In the genomic region with DNA sequence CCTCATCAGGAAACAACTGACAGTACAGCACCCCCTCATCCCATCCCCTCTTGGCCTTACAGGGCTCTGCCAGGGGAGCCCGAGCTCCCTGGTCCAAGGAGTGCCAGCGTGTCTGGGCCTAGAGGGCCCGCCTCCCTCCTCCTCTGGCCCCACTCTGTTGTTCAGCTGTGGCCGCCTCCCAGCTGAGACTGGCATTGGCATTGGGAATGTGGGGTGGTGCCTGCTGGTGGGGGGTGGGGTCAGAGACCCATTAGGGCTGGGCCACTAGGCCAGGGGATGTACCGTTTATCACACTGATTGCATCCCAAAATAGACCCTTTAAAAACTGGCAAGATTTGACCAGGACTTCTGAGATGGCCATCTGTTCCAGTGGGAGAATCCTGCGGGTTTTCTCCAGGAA, we compare ENCODE assay signal across 8 cellular contexts. TPM values are rescaled to one million over a fixed set of nuclear protein-coding genes. Genes with fewer than 3 reads are reported as not detected.
DNase-seq lines count a peak whose midpoint lies in the region; ATAC-seq and TF ChIP-seq lines count a peak whose summit lies in the region.

No MANE protein-coding gene starts in this region.

- H3K4me1 ChIP-seq in OCI-LY3 (ENCODE audit: low read length) (peaks cover 20% of the 10 kb centered on the region), mucosa of stomach (ENCODE audit: control insufficient read depth, insufficient read depth, low read length) (peaks cover 20% of the 10 kb centered on the region)

- H4K20me1 ChIP-seq in OCI-LY3 (ENCODE audit: insufficient read depth, low read length) = no peaks in the 10 kb centered on the region

- H3K27ac Mint-ChIP-seq in CD14-positive monocyte = peak overlapping the region in 3 of 7 donors; percentile 15 to 79 (median 59)
- peak overlapping the region; percentile 90 to 91 for H3K27ac Mint-ChIP-seq in effector memory CD8-positive, alpha-beta T cell

- intact Hi-C loops in CD14-positive monocyte (cut with micrococcal nuclease) = loop anchor here in 1 of 2 donors (10.0 kb wide), 1 partner anchor 70 kb away; the partner anchor contains the start of gene MAN1C1

- H3K27me3 Mint-ChIP-seq in CD14-positive monocyte (ENCODE audit: low read depth in 3 of 3) = peaks cover 3 to 12% (median 5%) of the 10 kb centered on the region in 3 donors
- no peaks in the 10 kb centered on the region for H3K27me3 Mint-ChIP-seq in effector memory CD8-positive, alpha-beta T cell

- TF ChIP-seq CTCF in CD14-positive monocyte (IDR thresholded peaks at IDR 0.05) = no peak
- no peak for TF ChIP-seq CTCF in OCI-LY3 (IDR thresholded peaks at IDR 0.05; ENCODE audit: low read depth, low read length)
- no peak for TF ChIP-seq CTCF in omental fat pad (IDR thresholded peaks at IDR 0.05)

- ATAC-seq in effector memory CD8-positive, alpha-beta T cell (replicated peaks) = no peak
- no peak for ATAC-seq in HG02763 (IDR thresholded peaks at IDR 0.05; ENCODE audit: unreplicated experiment)
- no peak for ATAC-seq in omental fat pad (ENCODE audit: low FRiP score)
- no peak for ATAC-seq in GM21825 (IDR thresholded peaks at IDR 0.05; ENCODE audit: unreplicated experiment)

- peak overlapping the region; percentile 73 to 87 for H3K4me3 Mint-ChIP-seq in CD14-positive monocyte
- peak overlapping the region; percentile 87 to 88 for H3K4me3 Mint-ChIP-seq in effector memory CD8-positive, alpha-beta T cell

- H3K79me2 ChIP-seq in OCI-LY3 (ENCODE audit: low read length) = no peaks in the 10 kb centered on the region

- H3K9ac ChIP-seq in OCI-LY3 (ENCODE audit: low read length) (no peak overlapping the region), mucosa of stomach (ENCODE audit: low read length) (peak overlapping the region; percentile 74)

- no peak overlapping the region for H2AFZ ChIP-seq in OCI-LY3 (ENCODE audit: low read depth, low read length)

- H3K4me3 ChIP-seq in OCI-LY3 (ENCODE audit: low read length) (no peak overlapping the region), mucosa of stomach (ENCODE audit: low read length) (peak overlapping the region; percentile 62)

- H3K9me3 Mint-ChIP-seq in CD14-positive monocyte = peaks cover 0 to 2% (median 0%) of the 10 kb centered on the region in 7 donors
- H3K9me3 Mint-ChIP-seq in effector memory CD8-positive, alpha-beta T cell = no peaks in the 10 kb centered on the region

- no peak overlapping the region for H3K27ac ChIP-seq in OCI-LY3 (ENCODE audit: low read length)

- no peaks in the 10 kb centered on the region for H3K9me3 ChIP-seq in OCI-LY3 (ENCODE audit: insufficient read depth, low read length)
- H3K9me3 ChIP-seq in mucosa of stomach (ENCODE audit: control insufficient read depth, low read length) = no peaks in the 10 kb centered on the region

- peak overlapping the region; percentile 78; the same call in 1 of the 2 replicates for H3K4me2 ChIP-seq in OCI-LY3 (ENCODE audit: low read length)

- H3K36me3 Mint-ChIP-seq in CD14-positive monocyte = peaks cover 0 to 6% of the 10 kb centered on the region in 2 donors
- H3K36me3 Mint-ChIP-seq in effector memory CD8-positive, alpha-beta T cell (ENCODE audit: insufficient read depth) = peaks cover 6% of the 10 kb centered on the region

- H3K27me3 ChIP-seq in OCI-LY3 (ENCODE audit: low read depth, low read length) (peaks cover 8% of the 10 kb centered on the region), mucosa of stomach (ENCODE audit: control insufficient read depth, insufficient read depth, low read length) (no peaks in the 10 kb centered on the region)

- H3K4me1 Mint-ChIP-seq in CD14-positive monocyte = peaks cover 53% of the 10 kb centered on the region
- peaks cover 39 to 44% of the 10 kb centered on the region in 2 donors for H3K4me1 Mint-ChIP-seq in effector memory CD8-positive, alpha-beta T cell (ENCODE audit: low read depth in 2 of 2)

- DNase-seq in CD14-positive monocyte (ENCODE audit: low spot score) (no peak), NOMO-1 (lab: John Stamatoyannopoulos, UW; ENCODE audit: unreplicated experiment in 2 of 2) (no peak), omental fat pad (ENCODE audit: low spot score) (no peak)
- DNase-seq in effector memory CD8-positive, alpha-beta T cell = no peak

- H3K36me3 ChIP-seq in OCI-LY3 (replicated peaks; ENCODE audit: low read depth, low read length) (no peaks in the 10 kb centered on the region), mucosa of stomach (ENCODE audit: control insufficient read depth, insufficient read depth, low read length) (no peaks in the 10 kb centered on the region)

RNA-seq across cellular contexts. Expression of gene LDLRAP1, which starts 1.4 kb away (rescaled TPM):
- polyA plus RNA-seq in CD14-positive monocyte = 10 to 100 TPM; 14.6 to 18.5 TPM
- 10 to 100 TPM in 3 of 4 donors, 1 to 10 TPM in 1; 7.1 to 18.7 (median 15.8) TPM for total RNA-seq in omental fat pad
